1 cellular context compared by ENCODE assay signal in genomic region chr12:91811481-91812287, GRCh38.
TF ChIP-seq lines count a peak whose summit lies in the region.

No MANE protein-coding gene starts in this region.

TF ChIP-seq in GM12878, 131 proteins besides CTCF, POLR2A, EP300 and RAD21 (continued from another document):
- TF ChIP-seq, protein P1, sequence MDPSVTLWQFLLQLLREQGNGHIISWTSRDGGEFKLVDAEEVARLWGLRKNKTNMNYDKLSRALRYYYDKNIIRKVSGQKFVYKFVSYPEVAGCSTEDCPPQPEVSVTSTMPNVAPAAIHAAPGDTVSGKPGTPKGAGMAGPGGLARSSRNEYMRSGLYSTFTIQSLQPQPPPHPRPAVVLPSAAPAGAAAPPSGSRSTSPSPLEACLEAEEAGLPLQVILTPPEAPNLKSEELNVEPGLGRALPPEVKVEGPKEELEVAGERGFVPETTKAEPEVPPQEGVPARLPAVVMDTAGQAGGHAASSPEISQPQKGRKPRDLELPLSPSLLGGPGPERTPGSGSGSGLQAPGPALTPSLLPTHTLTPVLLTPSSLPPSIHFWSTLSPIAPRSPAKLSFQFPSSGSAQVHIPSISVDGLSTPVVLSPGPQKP (IDR thresholded peaks at IDR 0.05; ENCODE audit: low read depth, low read length): no peak
- TF ChIP-seq RUNX3 (IDR thresholded peaks at IDR 0.05; ENCODE audit: low read length) (0 out of 2 replicates have a peak, but pooled peaks have one; percentile 12), YY1 (IDR thresholded peaks at IDR 0.05; ENCODE audit: low read depth, low read length) (0 out of 2 replicates have a peak, but pooled peaks have one; percentile 47), POU2F2 (IDR thresholded peaks at IDR 0.05; ENCODE audit: borderline replicate concordance, low read depth, low read length) (no peak), BCL11A (IDR thresholded peaks at IDR 0.05; ENCODE audit: low read depth, low read length) (no peak), NBN (IDR thresholded peaks at IDR 0.05) (peak; percentile 68), CREM (IDR thresholded peaks at IDR 0.05; ENCODE audit: low read depth) (0 out of 2 replicates have a peak, but pooled peaks have one; percentile 20), SMARCA5 (IDR thresholded peaks at IDR 0.05) (no peak)
